8 cellular contexts compared by ENCODE assay signal in the genomic region with DNA sequence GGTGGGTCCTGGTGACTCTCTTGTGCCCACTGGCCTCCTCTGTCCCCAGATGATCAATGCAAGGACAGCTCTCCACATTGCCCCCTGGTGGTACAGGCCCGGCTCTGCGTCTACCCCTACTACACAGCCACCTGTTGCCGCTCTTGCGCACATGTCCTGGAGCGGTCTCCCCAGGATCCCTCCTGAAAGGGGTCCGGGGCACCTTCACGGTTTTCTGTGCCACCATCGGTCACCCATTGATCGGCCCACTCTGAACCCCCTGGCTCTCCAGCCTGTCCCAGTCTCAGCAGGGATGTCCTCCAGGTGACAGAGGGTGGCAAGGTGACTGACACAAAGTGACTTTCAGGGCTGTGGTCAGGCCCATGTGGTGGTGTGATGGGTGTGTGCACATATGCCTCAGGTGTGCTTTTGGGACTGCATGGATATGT. TPM values are rescaled to one million over a fixed set of nuclear protein-coding genes. Genes with fewer than 3 reads are reported as not detected.
DNase-seq lines count a peak whose midpoint lies in the region; ATAC-seq, FAIRE-seq and TF ChIP-seq lines count a peak whose summit lies in the region.

No MANE protein-coding gene starts in this region.

- H3K4me1 Mint-ChIP-seq in activated CD4-positive, alpha-beta memory T cell treated with anti-CD3 and anti-CD28 coated beads, Interleukin-2, amount 10 ng/mL, durations not matched to agents 7 days and 5 days: peaks cover 46% of the 10 kb centered on the region
- peaks cover 42 to 50% of the 10 kb centered on the region in 2 donors for H3K4me1 Mint-ChIP-seq in effector memory CD8-positive, alpha-beta T cell (ENCODE audit: low read depth in 2 of 2)

- POLR2A ChIA-PET in AG04449 (lab: Yijun Ruan, JAX): interaction anchor here (0.6 to 7.2 kb wide), 5 partner anchors 8 to 69 kb away, joined by 3 to 135 read pairs (median 3); a partner anchor contains a TSS
- POLR2A ChIA-PET in activated CD4-positive, alpha-beta memory T cell treated with anti-CD3 and anti-CD28 coated beads, Interleukin-2, amount 10 ng/mL, durations not matched to agents 7 days and 5 days (lab: Charles Lee): interaction anchor here (1.0 to 18.0 kb wide), 9 partner anchors 9 to 446 kb away, joined by 3 to 1377 read pairs (median 8); a partner anchor contains a TSS

- DNase-seq in AG04449 (ENCODE audit: low read depth, low spot score) (no peak), GM19239 (ENCODE audit: insufficient read length, low spot score) (peak; percentile 89), NCI-H526 treated with DMSO at 0.1 percent for 48 hours (lab: John Stamatoyannopoulos, UW) (peak; percentile 67), mucosa of descending colon (peak; percentile 82 to 90 (median 86)), RCC 7860 (ENCODE audit: low spot score) (no peak)
- peak; percentile 81 for DNase-seq in activated CD4-positive, alpha-beta memory T cell treated with anti-CD3 and anti-CD28 coated beads, Interleukin-2, amount 10 ng/mL, durations not matched to agents 7 days and 5 days
- peak; percentile 71 to 77 (median 75) for DNase-seq in effector memory CD8-positive, alpha-beta T cell
- peak; percentile 66 for DNase-seq in stimulated activated naive CD4-positive, alpha-beta T cell treated with Interleukin-2 at 50 U/mL for 16 hours (lab: John Stamatoyannopoulos, UW)

- TF ChIP-seq CTCF in AG04449 (IDR thresholded peaks at IDR 0.05; ENCODE audit: insufficient read depth, low read length, missing control alignments) (peak; percentile 95), mucosa of descending colon (IDR thresholded peaks at IDR 0.05) (peak; percentile 95)

- peak; percentile 12 for ATAC-seq in effector memory CD8-positive, alpha-beta T cell (replicated peaks)
- peak; percentile 31 for ATAC-seq in mucosa of descending colon

- H3K4me3 Mint-ChIP-seq in activated CD4-positive, alpha-beta memory T cell treated with anti-CD3 and anti-CD28 coated beads, Interleukin-2, amount 10 ng/mL, durations not matched to agents 7 days and 5 days: peak overlapping the region; percentile 87
- peak overlapping the region; percentile 86 to 93 for H3K4me3 Mint-ChIP-seq in effector memory CD8-positive, alpha-beta T cell

- H3K4me3 ChIP-seq in AG04449 (ENCODE audit: low read depth, low read length) (no peak overlapping the region), mucosa of descending colon (no peak overlapping the region)

- H3K9me3 Mint-ChIP-seq in activated CD4-positive, alpha-beta memory T cell treated with anti-CD3 and anti-CD28 coated beads, Interleukin-2, amount 10 ng/mL, durations not matched to agents 7 days and 5 days: no peaks in the 10 kb centered on the region
- H3K9me3 Mint-ChIP-seq in effector memory CD8-positive, alpha-beta T cell: no peaks in the 10 kb centered on the region

- no peaks in the 10 kb centered on the region for H3K9me3 ChIP-seq in mucosa of descending colon

- peak; percentile 83 for FAIRE-seq in GM19239 (lab: Jason Lieb, UNC)
- FAIRE-seq in RCC 7860 (lab: Jason Lieb, UNC): no peak

- CTCF ChIA-PET in AG04449 (lab: Yijun Ruan, JAX): interaction anchor here (0.7 to 19.4 kb wide), 49 partner anchors 10 to 488 kb away, joined by 3 to 315 read pairs (median 5); a partner anchor contains a TSS
- CTCF ChIA-PET in activated CD4-positive, alpha-beta memory T cell treated with anti-CD3 and anti-CD28 coated beads, Interleukin-2, amount 10 ng/mL, durations not matched to agents 7 days and 5 days (lab: Charles Lee): interaction anchor here (0.6 to 11.3 kb wide), 29 partner anchors 9 to 436 kb away, joined by 3 to 282 read pairs (median 5); a partner anchor contains a TSS

- peaks cover 10% of the 10 kb centered on the region for H3K36me3 Mint-ChIP-seq in activated CD4-positive, alpha-beta memory T cell treated with anti-CD3 and anti-CD28 coated beads, Interleukin-2, amount 10 ng/mL, durations not matched to agents 7 days and 5 days (ENCODE audit: low read depth)
- peaks cover 48% of the 10 kb centered on the region for H3K36me3 Mint-ChIP-seq in effector memory CD8-positive, alpha-beta T cell (ENCODE audit: insufficient read depth)

- H3K27ac Mint-ChIP-seq in activated CD4-positive, alpha-beta memory T cell treated with anti-CD3 and anti-CD28 coated beads, Interleukin-2, amount 10 ng/mL, durations not matched to agents 7 days and 5 days: peak overlapping the region; percentile 100
- peak overlapping the region; percentile 98 to 99 for H3K27ac Mint-ChIP-seq in effector memory CD8-positive, alpha-beta T cell

- H3K36me3 ChIP-seq in mucosa of descending colon (ENCODE audit: low read depth): no peaks in the 10 kb centered on the region

- H3K27me3 Mint-ChIP-seq in activated CD4-positive, alpha-beta memory T cell treated with anti-CD3 and anti-CD28 coated beads, Interleukin-2, amount 10 ng/mL, durations not matched to agents 7 days and 5 days: no peaks in the 10 kb centered on the region
- H3K27me3 Mint-ChIP-seq in effector memory CD8-positive, alpha-beta T cell: no peaks in the 10 kb centered on the region

- H3K4me1 ChIP-seq in mucosa of descending colon (ENCODE audit: low read depth): peaks cover 42% of the 10 kb centered on the region

- intact Hi-C loops in mucosa of descending colon (cut with DNase I, micrococcal nuclease): no loop called here

RNA-seq across cellular contexts. Expression of a gene that starts 10.8 kb away (rescaled TPM):
- total RNA-seq in activated CD4-positive, alpha-beta memory T cell treated with anti-CD3 and anti-CD28 coated beads, Interleukin-2, amount 10 ng/mL, durations not matched to agents 7 days and 5 days: 1 to 10 TPM; 1.4 to 1.6 TPM
- total RNA-seq in mucosa of descending colon: 10 to 100 TPM in 2 of 3 donors, 1 to 10 TPM in 1; 3.4 to 37.1 (median 10.2) TPM

RNA-seq across cellular contexts. Expression of a gene that starts 19.4 kb away (rescaled TPM):
- total RNA-seq in activated CD4-positive, alpha-beta memory T cell treated with anti-CD3 and anti-CD28 coated beads, Interleukin-2, amount 10 ng/mL, durations not matched to agents 7 days and 5 days: 100 to 1,000 TPM; 470 to 472 TPM
- total RNA-seq in mucosa of descending colon: 100 to 1,000 TPM; 221 to 258 (median 236) TPM

RNA-seq across cellular contexts. Expression of a gene that starts 44.5 kb away (rescaled TPM):
- not detected for total RNA-seq in activated CD4-positive, alpha-beta memory T cell treated with anti-CD3 and anti-CD28 coated beads, Interleukin-2, amount 10 ng/mL, durations not matched to agents 7 days and 5 days
- not detected for total RNA-seq in mucosa of descending colon

RNA-seq across cellular contexts. Expression of a gene that starts 52.1 kb away (rescaled TPM):
- total RNA-seq in activated CD4-positive, alpha-beta memory T cell treated with anti-CD3 and anti-CD28 coated beads, Interleukin-2, amount 10 ng/mL, durations not matched to agents 7 days and 5 days: 1 to 10 TPM; 2.4 to 3.8 TPM
- total RNA-seq in mucosa of descending colon: 10 to 100 TPM in 1 of 3 donors, 1 to 10 TPM in 2; 3.4 to 11.0 (median 8.8) TPM

Comparison
In these comparisons a context has a peak if more than half of its experiments do, and no peak if none do; other contexts are left out.
1. DNase-seq: peak in GM19239 (single experiment), NCI-H526 treated with DMSO at 0.1 percent for 48 hours (single experiment), activated CD4-positive, alpha-beta memory T cell treated with anti-CD3 and anti-CD28 coated beads, Interleukin-2, amount 10 ng/mL, durations not matched to agents 7 days and 5 days (single experiment), effector memory CD8-positive, alpha-beta T cell (3 of 3), mucosa of descending colon (3 of 3) and stimulated activated naive CD4-positive, alpha-beta T cell treated with Interleukin-2 at 50 U/mL for 16 hours (single experiment); none in AG04449 (single experiment) and RCC 7860 (single experiment).